1 cellular context compared by ENCODE assay signal in the genomic region with DNA sequence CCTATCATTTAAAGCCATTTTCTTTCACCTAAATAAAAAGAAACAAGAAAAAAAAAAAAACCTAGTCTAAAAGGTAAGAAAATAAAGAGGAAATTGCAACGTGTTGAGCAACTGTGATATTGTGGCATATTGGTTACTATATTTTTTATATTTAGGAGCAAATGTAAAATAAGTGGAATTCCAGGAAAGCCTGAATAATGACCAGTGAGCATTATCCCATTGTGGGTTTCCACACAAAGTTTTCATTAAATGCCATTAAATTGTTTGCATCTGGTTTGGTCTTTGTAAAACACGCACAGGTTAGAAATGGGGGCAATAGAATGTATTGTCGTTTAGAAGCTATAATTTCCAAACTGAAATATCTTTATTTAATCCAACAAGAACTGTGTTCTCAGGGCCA.
TF ChIP-seq lines count a peak whose summit lies in the region.

No MANE protein-coding gene starts in this region.

TF ChIP-seq in SK-N-SH treated with all-trans-retinoic acid at 6 μM for 48 hours, 23 proteins besides CTCF, POLR2A, EP300 and RAD21 (continued from another document):
- TF ChIP-seq, protein P1, sequence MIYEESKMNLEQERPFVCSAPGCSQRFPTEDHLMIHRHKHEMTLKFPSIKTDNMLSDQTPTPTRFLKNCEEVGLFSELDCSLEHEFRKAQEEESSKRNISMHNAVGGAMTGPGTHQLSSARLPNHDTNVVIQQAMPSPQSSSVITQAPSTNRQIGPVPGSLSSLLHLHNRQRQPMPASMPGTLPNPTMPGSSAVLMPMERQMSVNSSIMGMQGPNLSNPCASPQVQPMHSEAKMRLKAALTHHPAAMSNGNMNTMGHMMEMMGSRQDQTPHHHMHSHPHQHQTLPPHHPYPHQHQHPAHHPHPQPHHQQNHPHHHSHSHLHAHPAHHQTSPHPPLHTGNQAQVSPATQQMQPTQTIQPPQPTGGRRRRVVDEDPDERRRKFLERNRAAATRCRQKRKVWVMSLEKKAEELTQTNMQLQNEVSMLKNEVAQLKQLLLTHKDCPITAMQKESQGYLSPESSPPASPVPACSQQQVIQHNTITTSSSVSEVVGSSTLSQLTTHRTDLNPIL (CRISPR knock-in tag; IDR thresholded peaks at IDR 0.05; ENCODE audit: low read depth), result no peak
- no peak for TF ChIP-seq PPARA (CRISPR knock-in tag; IDR thresholded peaks at IDR 0.05; ENCODE audit: borderline replicate concordance)
- TF ChIP-seq ZNF565 (CRISPR knock-in tag; conservative IDR thresholded peaks at IDR 0.05; ENCODE audit: low read depth), result no peak
- no peak for TF ChIP-seq ZFP3 (CRISPR knock-in tag; IDR thresholded peaks at IDR 0.05)
- no peak for TF ChIP-seq ZNF70 (CRISPR knock-in tag; IDR thresholded peaks at IDR 0.05)
- TF ChIP-seq, protein P2, sequence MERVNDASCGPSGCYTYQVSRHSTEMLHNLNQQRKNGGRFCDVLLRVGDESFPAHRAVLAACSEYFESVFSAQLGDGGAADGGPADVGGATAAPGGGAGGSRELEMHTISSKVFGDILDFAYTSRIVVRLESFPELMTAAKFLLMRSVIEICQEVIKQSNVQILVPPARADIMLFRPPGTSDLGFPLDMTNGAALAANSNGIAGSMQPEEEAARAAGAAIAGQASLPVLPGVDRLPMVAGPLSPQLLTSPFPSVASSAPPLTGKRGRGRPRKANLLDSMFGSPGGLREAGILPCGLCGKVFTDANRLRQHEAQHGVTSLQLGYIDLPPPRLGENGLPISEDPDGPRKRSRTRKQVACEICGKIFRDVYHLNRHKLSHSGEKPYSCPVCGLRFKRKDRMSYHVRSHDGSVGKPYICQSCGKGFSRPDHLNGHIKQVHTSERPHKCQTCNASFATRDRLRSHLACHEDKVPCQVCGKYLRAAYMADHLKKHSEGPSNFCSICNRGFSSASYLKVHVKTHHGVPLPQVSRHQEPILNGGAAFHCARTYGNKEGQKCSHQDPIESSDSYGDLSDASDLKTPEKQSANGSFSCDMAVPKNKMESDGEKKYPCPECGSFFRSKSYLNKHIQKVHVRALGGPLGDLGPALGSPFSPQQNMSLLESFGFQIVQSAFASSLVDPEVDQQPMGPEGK (CRISPR knock-in tag; IDR thresholded peaks at IDR 0.05; ENCODE audit: borderline replicate concordance), result no peak
- TF ChIP-seq TOX (CRISPR knock-in tag; IDR thresholded peaks at IDR 0.05; ENCODE audit: borderline replicate concordance), result no peak
- no peak for TF ChIP-seq SNAI2 (CRISPR knock-in tag; IDR thresholded peaks at IDR 0.05)
- no peak for TF ChIP-seq BACH2 (CRISPR knock-in tag; IDR thresholded peaks at IDR 0.05; ENCODE audit: borderline replicate concordance)
- no peak for TF ChIP-seq CSDC2 (CRISPR knock-in tag; IDR thresholded peaks at IDR 0.05)
- TF ChIP-seq ZC3H10 (CRISPR knock-in tag; IDR thresholded peaks at IDR 0.05), result no peak
- no peak for TF ChIP-seq OSR1 (CRISPR knock-in tag; IDR thresholded peaks at IDR 0.05)
- TF ChIP-seq, protein P3, sequence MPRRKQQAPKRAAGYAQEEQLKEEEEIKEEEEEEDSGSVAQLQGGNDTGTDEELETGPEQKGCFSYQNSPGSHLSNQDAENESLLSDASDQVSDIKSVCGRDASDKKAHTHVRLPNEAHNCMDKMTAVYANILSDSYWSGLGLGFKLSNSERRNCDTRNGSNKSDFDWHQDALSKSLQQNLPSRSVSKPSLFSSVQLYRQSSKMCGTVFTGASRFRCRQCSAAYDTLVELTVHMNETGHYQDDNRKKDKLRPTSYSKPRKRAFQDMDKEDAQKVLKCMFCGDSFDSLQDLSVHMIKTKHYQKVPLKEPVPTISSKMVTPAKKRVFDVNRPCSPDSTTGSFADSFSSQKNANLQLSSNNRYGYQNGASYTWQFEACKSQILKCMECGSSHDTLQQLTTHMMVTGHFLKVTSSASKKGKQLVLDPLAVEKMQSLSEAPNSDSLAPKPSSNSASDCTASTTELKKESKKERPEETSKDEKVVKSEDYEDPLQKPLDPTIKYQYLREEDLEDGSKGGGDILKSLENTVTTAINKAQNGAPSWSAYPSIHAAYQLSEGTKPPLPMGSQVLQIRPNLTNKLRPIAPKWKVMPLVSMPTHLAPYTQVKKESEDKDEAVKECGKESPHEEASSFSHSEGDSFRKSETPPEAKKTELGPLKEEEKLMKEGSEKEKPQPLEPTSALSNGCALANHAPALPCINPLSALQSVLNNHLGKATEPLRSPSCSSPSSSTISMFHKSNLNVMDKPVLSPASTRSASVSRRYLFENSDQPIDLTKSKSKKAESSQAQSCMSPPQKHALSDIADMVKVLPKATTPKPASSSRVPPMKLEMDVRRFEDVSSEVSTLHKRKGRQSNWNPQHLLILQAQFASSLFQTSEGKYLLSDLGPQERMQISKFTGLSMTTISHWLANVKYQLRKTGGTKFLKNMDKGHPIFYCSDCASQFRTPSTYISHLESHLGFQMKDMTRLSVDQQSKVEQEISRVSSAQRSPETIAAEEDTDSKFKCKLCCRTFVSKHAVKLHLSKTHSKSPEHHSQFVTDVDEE (CRISPR knock-in tag; IDR thresholded peaks at IDR 0.05), result no peak
- TF ChIP-seq ZFP30 (CRISPR knock-in tag; IDR thresholded peaks at IDR 0.05), result no peak
- TF ChIP-seq ARNTL (CRISPR knock-in tag; IDR thresholded peaks at IDR 0.05; ENCODE audit: borderline replicate concordance, low read depth), result no peak
